8 cellular contexts compared by ENCODE assay signal in the genomic region with DNA sequence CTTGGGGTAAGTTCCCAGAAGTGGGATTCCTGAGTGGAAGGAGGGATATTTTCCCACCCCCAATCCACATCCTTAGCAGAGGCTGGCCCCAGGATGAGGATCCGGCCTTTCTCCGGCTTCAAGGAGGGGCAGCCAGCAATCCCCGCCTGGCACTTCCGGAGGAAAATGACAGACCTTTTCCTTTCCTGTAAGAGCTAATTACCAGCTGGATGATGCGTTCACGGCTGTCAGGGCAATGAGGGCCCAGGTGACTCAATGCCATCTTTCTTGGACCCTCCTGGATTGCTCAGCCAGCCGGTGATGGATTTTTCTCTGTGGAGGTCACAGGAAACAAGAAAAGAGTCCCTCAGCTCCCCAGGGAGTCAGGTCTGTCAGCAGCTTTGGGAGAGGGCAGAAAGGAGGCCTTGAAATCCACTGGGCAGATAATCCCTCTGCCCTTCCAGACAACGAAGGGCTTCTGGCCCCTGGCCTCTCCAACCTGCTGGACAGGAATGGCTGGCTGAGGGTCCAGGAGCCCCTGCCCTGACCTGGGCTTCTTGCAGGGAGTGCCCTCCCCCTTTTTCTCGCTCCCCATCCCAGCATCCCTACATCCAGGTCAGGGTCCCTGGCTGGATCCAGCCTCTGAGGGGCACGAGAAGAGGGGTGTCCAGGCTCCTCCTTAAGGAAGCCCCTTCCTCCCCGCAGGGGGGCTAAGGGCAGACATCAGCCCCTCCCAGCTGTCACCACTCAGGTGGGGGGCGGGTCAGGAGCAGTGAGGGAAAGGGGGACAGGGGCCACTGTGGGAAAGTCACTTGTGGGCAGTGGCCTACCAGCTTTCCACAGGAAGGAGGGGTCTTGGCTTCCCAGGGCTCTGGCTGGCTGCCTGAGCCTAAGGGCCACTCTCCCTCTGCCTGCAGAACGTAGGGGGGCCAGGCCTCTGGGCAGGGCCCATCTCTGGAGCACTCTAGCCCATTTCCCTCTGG. TPM values are rescaled to one million over a fixed set of nuclear protein-coding genes. Genes with fewer than 3 reads are reported as not detected.
A peak's percentile ranks its signal among the peaks of the same experiment; 100 is the strongest.
DNase-seq lines count a peak whose midpoint lies in the region; TF ChIP-seq lines count a peak whose summit lies in the region.
"Had no signal": no experiment of that assay in that cellular context is flagged by ENCODE, and none has a peak within 500 bp of the region (broad histone marks: within the 10 kb centered on the region; RNA-seq: fewer than 3 reads in every experiment).

No MANE protein-coding gene starts in this region.

- WGBS in esophagus squamous epithelium, 2 donors, result 10 to 58% methylated on average over 2 to 5 of the region's 13 CpGs

- no peaks in the 10 kb centered on the region for H3K9me3 Mint-ChIP-seq in activated T-helper 1 cell treated with anti-CD3 and anti-CD28 coated beads, Interleukin-12 subunit alpha, Interleukin-12 subunit beta, Interleukin-2, Interleukin-4 antibody, amounts not matched to agents 30 ng/mL and 10 ng/mL and 1 ng/mL, durations not matched to agents 14 hours and 24 hours and 36 hours
- H3K9me3 Mint-ChIP-seq: activated T-helper 2 cell treated with anti-CD3 and anti-CD28 coated beads, Interferon-gamma antibody, Interleukin-2, Interleukin-4, amounts not matched to agents 10 μg/mL and 5 μg/mL and 100 μg/mL, durations not matched to agents 14 hours and 24 hours and 36 hours had no signal

- peak overlapping the region in 3 of 4 donors; percentile 23 to 64 (median 46) for H3K27ac ChIP-seq in esophagus squamous epithelium

- H3K9me3 ChIP-seq in MG63 (no peaks in the 10 kb centered on the region), esophagus squamous epithelium (no peaks in the 10 kb centered on the region), neuron (ENCODE audit: low read length) (no peaks in the 10 kb centered on the region)

- no peak overlapping the region for H2AFZ ChIP-seq in neuron (ENCODE audit: low read depth, low read length)

- H3K4me1 ChIP-seq in esophagus squamous epithelium, result peaks cover 2 to 53% (median 9%) of the 10 kb centered on the region in 3 donors
- peaks cover 16% of the 10 kb centered on the region for H3K4me1 ChIP-seq in neuron (ENCODE audit: insufficient read depth, low read length)

- H3K4me3 ChIP-seq in MG63 (no peak overlapping the region), esophagus squamous epithelium (no peak overlapping the region), neuron (ENCODE audit: low read length) (peak overlapping the region; percentile 2)

- no peak for TF ChIP-seq POLR2A in esophagus squamous epithelium (IDR thresholded peaks at IDR 0.05)

- H3K27me3 Mint-ChIP-seq in activated T-helper 1 cell treated with anti-CD3 and anti-CD28 coated beads, Interleukin-12 subunit alpha, Interleukin-12 subunit beta, Interleukin-2, Interleukin-4 antibody, amounts not matched to agents 30 ng/mL and 10 ng/mL and 1 ng/mL, durations not matched to agents 14 hours and 24 hours and 36 hours (ENCODE audit: insufficient read depth), result peaks cover 12% of the 10 kb centered on the region

- H3K36me3 Mint-ChIP-seq in activated T-helper 1 cell treated with anti-CD3 and anti-CD28 coated beads, Interleukin-12 subunit alpha, Interleukin-12 subunit beta, Interleukin-2, Interleukin-4 antibody, amounts not matched to agents 30 ng/mL and 10 ng/mL and 1 ng/mL, durations not matched to agents 14 hours and 24 hours and 36 hours (ENCODE audit: low read depth), result no peaks in the 10 kb centered on the region

- no peaks in the 10 kb centered on the region for H3K27me3 ChIP-seq in MG63
- H3K27me3 ChIP-seq in esophagus squamous epithelium, result peaks cover 0 to 3% (median 0%) of the 10 kb centered on the region in 4 donors
- H3K27me3 ChIP-seq in neuron (ENCODE audit: insufficient read depth, low read length), result no peaks in the 10 kb centered on the region

- no peak overlapping the region for H3K27ac Mint-ChIP-seq in activated T-helper 1 cell treated with anti-CD3 and anti-CD28 coated beads, Interleukin-12 subunit alpha, Interleukin-12 subunit beta, Interleukin-2, Interleukin-4 antibody, amounts not matched to agents 30 ng/mL and 10 ng/mL and 1 ng/mL, durations not matched to agents 14 hours and 24 hours and 36 hours
- H3K27ac Mint-ChIP-seq: activated T-helper 2 cell treated with anti-CD3 and anti-CD28 coated beads, Interferon-gamma antibody, Interleukin-2, Interleukin-4, amounts not matched to agents 10 μg/mL and 5 μg/mL and 100 μg/mL, durations not matched to agents 14 hours and 24 hours and 36 hours had no signal

- no peaks in the 10 kb centered on the region for H3K4me1 Mint-ChIP-seq in activated T-helper 1 cell treated with anti-CD3 and anti-CD28 coated beads, Interleukin-12 subunit alpha, Interleukin-12 subunit beta, Interleukin-2, Interleukin-4 antibody, amounts not matched to agents 30 ng/mL and 10 ng/mL and 1 ng/mL, durations not matched to agents 14 hours and 24 hours and 36 hours (ENCODE audit: low read depth)

- H3K36me3 ChIP-seq in MG63 (no peaks in the 10 kb centered on the region), esophagus squamous epithelium (no peaks in the 10 kb centered on the region), neuron (ENCODE audit: insufficient read depth, low read length) (no peaks in the 10 kb centered on the region)

- TF ChIP-seq CTCF in esophagus squamous epithelium (IDR thresholded peaks at IDR 0.05), result no peak

- peak; percentile 89 for DNase-seq in ELR (ENCODE audit: low read depth)
- peak; percentile 5 for DNase-seq in MG63
- DNase-seq in esophagus squamous epithelium (lab: John Stamatoyannopoulos, UW), result no peak
- no peak for DNase-seq in COLO829 (ENCODE audit: low spot score)
- DNase-seq in activated T-helper 1 cell treated with anti-CD3 and anti-CD28 coated beads, Interleukin-12 subunit alpha, Interleukin-12 subunit beta, Interleukin-2, Interleukin-4 antibody, amounts not matched to agents 30 ng/mL and 10 ng/mL and 1 ng/mL, durations not matched to agents 14 hours and 24 hours and 36 hours (ENCODE audit: low spot score), result no peak
- no peak for DNase-seq in SIG-M5 (lab: John Stamatoyannopoulos, UW)

- intact Hi-C loops in esophagus squamous epithelium (cut with DNase I), result no loop called here
- intact Hi-C loops in activated T-helper 1 cell treated with anti-CD3 and anti-CD28 coated beads, Interleukin-12 subunit alpha, Interleukin-12 subunit beta, Interleukin-2, Interleukin-4 antibody, amounts not matched to agents 30 ng/mL and 10 ng/mL and 1 ng/mL, durations not matched to agents 14 hours and 24 hours and 36 hours (cut with micrococcal nuclease), result no loop called here

- H3K4me3 Mint-ChIP-seq in activated T-helper 1 cell treated with anti-CD3 and anti-CD28 coated beads, Interleukin-12 subunit alpha, Interleukin-12 subunit beta, Interleukin-2, Interleukin-4 antibody, amounts not matched to agents 30 ng/mL and 10 ng/mL and 1 ng/mL, durations not matched to agents 14 hours and 24 hours and 36 hours, result no peak overlapping the region

RNA-seq across cellular contexts. Expression of gene CCDC85C, which starts 16.1 kb away (rescaled TPM):
- 19.9 and 22.2 TPM in 2 replicates for total RNA-seq in MG63 (2014; rRNA removed; shearing (Covaris generic); ENCODE audit: low replicate concordance)
- total RNA-seq in esophagus squamous epithelium, result 10 to 100 TPM; 23.4 to 52.0 (median 27.1) TPM
- total RNA-seq in activated T-helper 1 cell treated with anti-CD3 and anti-CD28 coated beads, Interleukin-12 subunit alpha, Interleukin-12 subunit beta, Interleukin-2, Interleukin-4 antibody, amounts not matched to agents 30 ng/mL and 10 ng/mL and 1 ng/mL, durations not matched to agents 14 hours and 24 hours and 36 hours, result 7.4 and 7.6 TPM in 2 replicates

RNA-seq across cellular contexts. Expression of gene HHIPL1, which starts 24.8 kb away (rescaled TPM):
- not detected in 2 replicates for total RNA-seq in MG63 (2014; rRNA removed; shearing (Covaris generic); ENCODE audit: low replicate concordance)
- total RNA-seq in esophagus squamous epithelium, result 1 to 10 TPM in 1 of 4 donors, under 1 TPM in 2, not detected in 1; 0.22 to 1.3 (median 0.59) TPM
- total RNA-seq in activated T-helper 1 cell treated with anti-CD3 and anti-CD28 coated beads, Interleukin-12 subunit alpha, Interleukin-12 subunit beta, Interleukin-2, Interleukin-4 antibody, amounts not matched to agents 30 ng/mL and 10 ng/mL and 1 ng/mL, durations not matched to agents 14 hours and 24 hours and 36 hours, result not detected in 2 replicates
- total RNA-seq: activated T-helper 2 cell treated with anti-CD3 and anti-CD28 coated beads, Interferon-gamma antibody, Interleukin-2, Interleukin-4, amounts not matched to agents 10 μg/mL and 5 μg/mL and 100 μg/mL, durations not matched to agents 14 hours and 24 hours and 36 hours had no signal

Comparison
In these comparisons a context has a peak if more than half of its experiments do, and no peak if none do; other contexts are left out.
1. DNase-seq: peak in ELR (single experiment) and MG63 (single experiment); none in esophagus squamous epithelium (single experiment), COLO829 (single experiment), activated T-helper 1 cell treated with anti-CD3 and anti-CD28 coated beads, Interleukin-12 subunit alpha, Interleukin-12 subunit beta, Interleukin-2, Interleukin-4 antibody, amounts not matched to agents 30 ng/mL and 10 ng/mL and 1 ng/mL, durations not matched to agents 14 hours and 24 hours and 36 hours (single experiment) and SIG-M5 (single experiment).